Comparison of ENCODE assay signal across 10 cellular contexts in the genomic region with DNA sequence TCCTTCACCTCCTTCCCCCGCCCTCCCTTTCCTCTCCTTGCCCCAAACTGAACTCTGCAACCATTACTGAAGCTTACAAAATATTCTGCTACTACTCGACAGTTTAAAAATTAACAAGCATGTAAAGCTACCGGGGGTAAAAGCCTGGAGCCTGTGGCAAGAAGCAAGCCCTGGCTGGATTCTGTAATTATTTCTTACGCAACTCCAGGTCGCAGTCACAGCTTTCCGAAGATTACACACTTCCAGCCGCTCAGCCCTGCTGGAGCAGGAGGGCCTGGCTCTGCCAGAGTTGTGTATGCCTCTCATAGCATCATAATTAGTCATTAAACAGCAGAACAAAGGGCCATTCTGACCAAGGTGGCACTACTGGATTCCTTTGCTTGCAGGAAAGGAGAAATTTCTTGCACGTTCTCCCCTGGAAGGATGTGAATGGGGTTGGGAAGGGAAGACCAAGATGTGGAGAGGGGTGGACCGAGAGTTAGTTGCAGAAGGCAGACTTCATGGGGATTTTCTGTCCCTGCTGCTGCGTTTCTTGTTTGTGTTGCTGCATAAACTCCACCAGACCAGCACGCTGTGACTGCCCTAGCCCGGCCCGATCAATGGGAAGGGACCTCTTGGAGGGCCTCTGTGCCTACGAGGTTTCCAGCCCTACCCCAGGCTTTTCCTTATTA. TPM values are rescaled to one million over a fixed set of nuclear protein-coding genes. Genes with fewer than 3 reads are reported as not detected.
A peak's percentile ranks its signal among the peaks of the same experiment; 100 is the strongest.
DNase-seq lines count a peak whose midpoint lies in the region; ATAC-seq, FAIRE-seq and TF ChIP-seq lines count a peak whose summit lies in the region.
"Had no signal": no experiment of that assay in that cellular context is flagged by ENCODE, and none has a peak within 500 bp of the region (broad histone marks: within the 10 kb centered on the region; RNA-seq: fewer than 3 reads in every experiment).

No MANE protein-coding gene starts in this region.

- 58 to 61% methylated on average over 14 of the region's 14 CpGs for WGBS in lung, 2 donors

- H3K4me2 ChIP-seq in Loucy (ENCODE audit: low read depth, low read length, poor library complexity, severe bottlenecking), result no peak overlapping the region

- H3F3A ChIP-seq in Loucy (ENCODE audit: low read depth), result no peaks in the 10 kb centered on the region

- DNase-seq in AG08396 (ENCODE audit: low spot score) (peak; percentile 71), bronchial epithelial cell (ENCODE audit: low read depth) (peak; percentile 96), lung (ENCODE audit: low spot score) (peak; percentile 83), DMS53 (lab: John Stamatoyannopoulos, UW) (no peak)
- DNase-seq: immature natural killer cell, NCI-H524 treated with DMSO at 0.1 percent for 48 hours had no signal

- H3K27ac ChIP-seq in lung (ENCODE audit: low read depth in 1 of 2, low read length in 1 of 2), result peak overlapping the region in 1 of 2 donors; percentile 89

- H3K9ac ChIP-seq in Loucy (ENCODE audit: low read depth, low read length, poor library complexity, severe bottlenecking), result peak overlapping the region; percentile 34

- ATAC-seq in lung (ENCODE audit: insufficient read depth, low FRiP score) (peak; percentile 91), GM21515 (IDR thresholded peaks at IDR 0.05; ENCODE audit: unreplicated experiment) (no peak), GM18511 (IDR thresholded peaks at IDR 0.05; ENCODE audit: unreplicated experiment) (no peak), GM18870 (IDR thresholded peaks at IDR 0.05; ENCODE audit: unreplicated experiment) (no peak)

- FAIRE-seq in bronchial epithelial cell (lab: Jason Lieb, UNC), result peak; percentile 89

- H3K36me3 ChIP-seq in Loucy (ENCODE audit: insufficient read depth, low read length), result no peaks in the 10 kb centered on the region
- no peaks in the 10 kb centered on the region for H3K36me3 ChIP-seq in bronchial epithelial cell (ENCODE audit: control insufficient read depth, insufficient read depth, low read length)
- no peaks in the 10 kb centered on the region for H3K36me3 ChIP-seq in lung (ENCODE audit: control insufficient read depth in 2 of 2, insufficient read depth in 2 of 2, low read length in 2 of 2)

- TF ChIP-seq CTCF in Loucy (conservative IDR thresholded peaks at IDR 0.05; ENCODE audit: low read length) (no peak), bronchial epithelial cell (IDR thresholded peaks at IDR 0.05; ENCODE audit: insufficient read depth, low read length, severe bottlenecking) (no peak), lung (IDR thresholded peaks at IDR 0.05; ENCODE audit: control extremely low read depth, extremely low read depth) (no peak)

- H2AFZ ChIP-seq in Loucy (ENCODE audit: low read length), result peak overlapping the region; percentile 28; the same call in 1 of the 2 replicates

- no peaks in the 10 kb centered on the region for H3K9me2 ChIP-seq in Loucy (replicated peaks; ENCODE audit: low read depth, low read length)

- H3K27me3 ChIP-seq in Loucy (ENCODE audit: insufficient read depth, low read length, poor library complexity, severe bottlenecking) (no peaks in the 10 kb centered on the region), bronchial epithelial cell (ENCODE audit: control insufficient read depth, insufficient read depth, low read length) (no peaks in the 10 kb centered on the region), lung (ENCODE audit: control insufficient read depth, insufficient read depth) (no peaks in the 10 kb centered on the region)

- no peaks in the 10 kb centered on the region for H3K79me2 ChIP-seq in Loucy (ENCODE audit: insufficient read depth, low read length)

- no peaks in the 10 kb centered on the region for H4K20me1 ChIP-seq in Loucy (ENCODE audit: insufficient read depth, low read length, poor library complexity, severe bottlenecking)

- H3K4me1 ChIP-seq in Loucy (ENCODE audit: insufficient read depth, low read length, poor library complexity, severe bottlenecking) (peaks cover 13% of the 10 kb centered on the region), lung (ENCODE audit: control insufficient read depth in 2 of 2, insufficient read depth in 2 of 2, low read length in 2 of 2) (no peaks in the 10 kb centered on the region)

- no peak overlapping the region for H3K4me3 ChIP-seq in Loucy (ENCODE audit: low read length, poor library complexity, severe bottlenecking)
- H3K4me3 ChIP-seq in bronchial epithelial cell (ENCODE audit: low read depth, low read length), result no peak overlapping the region
- no peak overlapping the region for H3K4me3 ChIP-seq in lung

- H3K9me3 ChIP-seq in Loucy (ENCODE audit: insufficient read depth, low read depth, low read length), result no peaks in the 10 kb centered on the region; the same call in 1 of the 2 replicates
- H3K9me3 ChIP-seq in lung (ENCODE audit: control insufficient read depth in 2 of 2, insufficient read depth in 1 of 2, low read length in 1 of 2), result no peaks in the 10 kb centered on the region

RNA-seq across cellular contexts. Expression of a gene that starts 23.6 kb away (rescaled TPM):
- total RNA-seq in bronchial epithelial cell (3.1 and 3.4 TPM in 2 replicates), lung (10 to 100 TPM in 1 of 2 donors, 1 to 10 TPM in 1; 2.0 to 22.9 TPM)
- 10 to 100 TPM in 1 of 2 donors, 1 to 10 TPM in 1; 1.5 to 11.7 TPM for polyA plus RNA-seq in lung
- polyA plus RNA-seq: immature natural killer cell had no signal

RNA-seq across cellular contexts. Expression of a gene that starts 53.9 kb away (rescaled TPM):
- under 0.01 TPM in 1 of 2 replicates, not detected in the other for total RNA-seq in bronchial epithelial cell
- total RNA-seq in lung, result 10 to 100 TPM; 17.2 to 22.9 TPM
- polyA plus RNA-seq in lung, result 10 to 100 TPM in 1 of 2 donors, 1 to 10 TPM in 1; 8.3 to 11.4 TPM
- polyA plus RNA-seq: immature natural killer cell had no signal

Comparison
In these comparisons a context has a peak if more than half of its experiments do, and no peak if none do; other contexts are left out.
1. RNA of a gene that starts 53.9 kb away (total RNA-seq): 17.2 to 22.9 TPM in lung; under 0.01 TPM in bronchial epithelial cell; every median in the first group is over 10 times any median in the second.